In the genomic region with DNA sequence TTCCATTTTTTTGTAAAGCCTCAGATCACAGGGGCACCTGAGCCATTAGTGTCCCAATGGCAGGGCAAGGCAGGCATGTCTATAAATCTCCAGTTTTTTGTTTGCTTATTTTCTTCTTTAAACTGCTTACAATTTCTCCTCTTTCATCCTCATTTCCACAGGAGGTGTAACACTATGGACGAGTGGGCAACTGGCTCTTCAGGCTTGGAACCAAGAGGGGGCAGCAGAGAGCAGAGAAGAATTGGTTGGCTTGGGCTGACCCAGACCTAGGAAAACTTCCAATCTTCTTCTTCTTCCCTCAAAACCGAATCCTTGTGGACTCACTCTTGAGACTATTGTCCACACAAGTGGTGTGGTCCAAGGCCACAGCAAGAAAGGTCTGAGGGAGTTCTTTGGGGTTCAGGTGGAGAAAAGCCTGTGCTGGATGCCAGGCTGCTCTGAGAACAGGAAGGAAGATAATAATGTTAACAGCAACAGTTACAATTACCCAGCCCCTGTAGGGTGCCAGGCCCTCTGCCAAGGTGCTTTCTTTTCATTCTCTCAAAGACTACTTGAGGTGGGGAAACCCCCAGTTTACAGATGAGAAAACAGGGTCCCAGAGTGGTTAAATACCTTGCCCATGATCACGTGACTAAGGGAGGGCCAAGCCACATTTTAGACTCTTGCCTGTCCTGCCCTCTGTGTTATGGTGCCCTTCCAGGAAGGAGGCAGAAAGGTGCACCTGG, we compare ENCODE assay signal across 8 cellular contexts.
A peak's percentile ranks its signal among the peaks of the same experiment; 100 is the strongest.
DNase-seq lines count a peak whose midpoint lies in the region; ATAC-seq and TF ChIP-seq lines count a peak whose summit lies in the region.

No MANE protein-coding gene starts in this region.

- no peaks in the 10 kb centered on the region for H3K27me3 Mint-ChIP-seq in activated T-helper 1 cell treated with anti-CD3 and anti-CD28 coated beads, Interleukin-12 subunit alpha, Interleukin-12 subunit beta, Interleukin-2, Interleukin-4 antibody, amounts not matched to agents 30 ng/mL and 10 ng/mL and 1 ng/mL, durations not matched to agents 14 hours and 24 hours and 36 hours (ENCODE audit: insufficient read depth)

- no peaks in the 10 kb centered on the region for H3K4me1 Mint-ChIP-seq in activated T-helper 1 cell treated with anti-CD3 and anti-CD28 coated beads, Interleukin-12 subunit alpha, Interleukin-12 subunit beta, Interleukin-2, Interleukin-4 antibody, amounts not matched to agents 30 ng/mL and 10 ng/mL and 1 ng/mL, durations not matched to agents 14 hours and 24 hours and 36 hours (ENCODE audit: low read depth)

- no peaks in the 10 kb centered on the region for H3K36me3 Mint-ChIP-seq in activated T-helper 1 cell treated with anti-CD3 and anti-CD28 coated beads, Interleukin-12 subunit alpha, Interleukin-12 subunit beta, Interleukin-2, Interleukin-4 antibody, amounts not matched to agents 30 ng/mL and 10 ng/mL and 1 ng/mL, durations not matched to agents 14 hours and 24 hours and 36 hours (ENCODE audit: low read depth)

- in situ Hi-C loops in ACHN (cut with HindIII; ENCODE audit: low pct_ligation_motif_present, low pct_unique_long_range_greater_than_20kb, low sequenced_read_pairs), result no loop called here

- DNase-seq in ACHN (peak; percentile 47), NCI-H460 (ENCODE audit: extremely low read depth, low read depth) (peak; percentile 48), Right ventricle myocardium superior (peak; percentile 66), pons (ENCODE audit: low spot score) (peak; percentile 80), NCI-H128 (lab: John Stamatoyannopoulos, UW; ENCODE audit: unreplicated experiment) (no peak)
- peak; percentile 16 for DNase-seq in activated T-helper 1 cell treated with anti-CD3 and anti-CD28 coated beads, Interleukin-12 subunit alpha, Interleukin-12 subunit beta, Interleukin-2, Interleukin-4 antibody, amounts not matched to agents 30 ng/mL and 10 ng/mL and 1 ng/mL, durations not matched to agents 14 hours and 24 hours and 36 hours (ENCODE audit: low spot score)

- intact Hi-C loops in activated T-helper 1 cell treated with anti-CD3 and anti-CD28 coated beads, Interleukin-12 subunit alpha, Interleukin-12 subunit beta, Interleukin-2, Interleukin-4 antibody, amounts not matched to agents 30 ng/mL and 10 ng/mL and 1 ng/mL, durations not matched to agents 14 hours and 24 hours and 36 hours (cut with micrococcal nuclease), result loop anchor here (1.0 kb wide), 2 partner anchors 240 to 242 kb away; no protein-coding TSS in a partner anchor
- intact Hi-C loops in Right ventricle myocardium superior (cut with DNase I), result loop anchor here (5.0 kb wide), 1 partner anchor 246 kb away; no protein-coding TSS in a partner anchor

- H3K4me3 Mint-ChIP-seq in activated T-helper 1 cell treated with anti-CD3 and anti-CD28 coated beads, Interleukin-12 subunit alpha, Interleukin-12 subunit beta, Interleukin-2, Interleukin-4 antibody, amounts not matched to agents 30 ng/mL and 10 ng/mL and 1 ng/mL, durations not matched to agents 14 hours and 24 hours and 36 hours, result no peak overlapping the region

- no peaks in the 10 kb centered on the region for H3K9me3 Mint-ChIP-seq in activated T-helper 1 cell treated with anti-CD3 and anti-CD28 coated beads, Interleukin-12 subunit alpha, Interleukin-12 subunit beta, Interleukin-2, Interleukin-4 antibody, amounts not matched to agents 30 ng/mL and 10 ng/mL and 1 ng/mL, durations not matched to agents 14 hours and 24 hours and 36 hours

- ATAC-seq in HG02938 (IDR thresholded peaks at IDR 0.05; ENCODE audit: unreplicated experiment) (peak; percentile 62), Right ventricle myocardium superior (ENCODE audit: poor library complexity) (peak; percentile 92)

- TF ChIP-seq CTCF in GM12873 (IDR thresholded peaks at IDR 0.05; ENCODE audit: insufficient read depth, low read depth, low read length, missing control alignments), result peak; percentile 91

- H3K27ac Mint-ChIP-seq in activated T-helper 1 cell treated with anti-CD3 and anti-CD28 coated beads, Interleukin-12 subunit alpha, Interleukin-12 subunit beta, Interleukin-2, Interleukin-4 antibody, amounts not matched to agents 30 ng/mL and 10 ng/mL and 1 ng/mL, durations not matched to agents 14 hours and 24 hours and 36 hours, result no peak overlapping the region
